18 cellular contexts compared by ENCODE assay signal in the genomic region with DNA sequence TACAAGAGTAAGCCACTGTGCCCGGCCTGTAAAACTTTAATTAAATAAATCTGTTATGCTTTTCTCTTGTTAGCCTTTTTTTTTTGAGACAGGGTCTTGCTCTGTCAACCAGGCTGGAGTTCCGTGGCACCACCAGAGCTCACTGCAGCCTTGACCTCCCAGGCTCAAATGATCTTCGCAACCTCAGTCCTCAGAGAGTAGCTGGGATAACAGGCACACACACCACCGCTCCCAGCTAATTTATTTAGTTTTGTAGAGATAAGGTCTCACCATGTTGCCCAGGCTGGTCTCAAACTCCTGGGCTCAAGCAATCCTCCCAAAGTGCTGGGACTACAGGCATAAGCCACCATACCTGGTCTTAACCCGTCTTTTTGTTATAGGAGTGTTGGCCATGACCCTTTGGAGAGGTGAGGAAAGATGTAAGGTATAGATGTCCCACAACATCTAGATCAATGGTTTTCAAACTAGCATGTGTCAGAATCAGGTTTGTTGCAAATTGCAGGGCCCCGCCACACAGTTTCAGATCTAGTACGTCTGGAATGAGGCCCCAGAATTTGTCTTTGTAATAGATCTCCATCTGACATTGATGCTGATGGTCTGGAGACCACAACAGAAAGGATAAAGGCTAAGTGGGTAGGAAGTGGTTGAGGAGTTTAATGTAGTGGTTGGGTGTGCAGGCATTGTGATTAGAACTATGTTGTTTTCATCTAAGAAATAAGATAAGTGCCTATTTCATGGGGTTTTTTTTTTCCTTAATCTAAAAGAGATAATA. TPM values are rescaled to one million over a fixed set of nuclear protein-coding genes. Genes with fewer than 3 reads are reported as not detected.
DNase-seq lines count a peak whose midpoint lies in the region; TF ChIP-seq lines count a peak whose summit lies in the region.
"Had no signal": no experiment of that assay in that cellular context is flagged by ENCODE, and none has a peak within 500 bp of the region (broad histone marks: within the 10 kb centered on the region; RNA-seq: fewer than 3 reads in every experiment).

No MANE protein-coding gene starts in this region.

- peaks cover 0 to 7% (median 1%) of the 10 kb centered on the region in 11 experiments; a peak in 14 of 22 replicates for H4K20me1 ChIP-seq in BLaER1 treated with 17β-estradiol and CSF1 and Interleukin-3, amounts not matched to agents 10 nM and 100 nM

- peak overlapping the region in 7 of 11 experiments; percentile 9 to 84 (median 49); a peak in 11 of 22 replicates for H3K4me2 ChIP-seq in BLaER1 treated with 17β-estradiol and CSF1 and Interleukin-3, amounts not matched to agents 10 nM and 100 nM

- in situ Hi-C loops in GM13977 (cut with MboI; ENCODE audit: low pct_unique_long_range_greater_than_20kb, low sequenced_read_pairs, unreplicated experiment) = no loop called here

- H3K27ac ChIP-seq in BLaER1 treated with 17β-estradiol and CSF1 and Interleukin-3, amounts not matched to agents 10 nM and 100 nM = peak overlapping the region in 3 of 11 experiments; percentile 19 to 30 (median 27); a peak in 3 of 22 replicates
- no peak overlapping the region for H3K27ac ChIP-seq in prostate gland
- H3K27ac ChIP-seq: psoas muscle, stomach had no signal

- 0 out of 22 replicates have a peak overlapping the region, but pooled peaks of 1 of the 11 experiments have one; percentile 6 for H3K9ac ChIP-seq in BLaER1 treated with 17β-estradiol and CSF1 and Interleukin-3, amounts not matched to agents 10 nM and 100 nM

- DNase-seq in GDM1 (lab: John Stamatoyannopoulos, UW) (peak; percentile 5), NCI-H1092 treated with DMSO at 0.1 percent for 48 hours (lab: John Stamatoyannopoulos, UW) (no peak), prostate gland (ENCODE audit: low spot score) (no peak), NCI-H2196 treated with DMSO at 0.1 percent for 48 hours (lab: John Stamatoyannopoulos, UW; ENCODE audit: unreplicated experiment) (no peak), GM13977 (ENCODE audit: low spot score) (no peak)
- peak; percentile 69 for DNase-seq in activated CD4-positive, alpha-beta T cell treated with anti-CD3 and anti-CD28 coated beads, Interleukin-2, amount 10 ng/mL, durations not matched to agents 7 days and 5 days
- DNase-seq in central memory CD4-positive, alpha-beta T cell = peak; percentile 79
- DNase-seq: activated gamma-delta T cell treated with Interleukin-2 at 50 U/mL for 16 hours, H9, kidney glomerular epithelial cell, NCI-H187, NCI-H526 treated with DMSO at 0.1 percent for 48 hours, Peyer's patch, psoas muscle, stomach, T1000 had no signal

- POLR2A ChIA-PET in activated CD4-positive, alpha-beta T cell treated with anti-CD3 and anti-CD28 coated beads, Interleukin-2, amount 10 ng/mL, durations not matched to agents 7 days and 5 days (lab: Charles Lee) = interaction anchor here (0.5 kb wide), 1 partner anchor 333 kb away, joined by 7 read pairs; no protein-coding TSS in a partner anchor

- H3K4me1 ChIP-seq in BLaER1 treated with 17β-estradiol and CSF1 and Interleukin-3, amounts not matched to agents 10 nM and 100 nM = peaks cover 55 to 75% (median 61%) of the 10 kb centered on the region in 10 experiments
- no peaks in the 10 kb centered on the region for H3K4me1 ChIP-seq in prostate gland (replicated peaks)
- H3K4me1 ChIP-seq: Peyer's patch, psoas muscle had no signal

- H3K4me3 ChIP-seq in BLaER1 treated with 17β-estradiol and CSF1 and Interleukin-3, amounts not matched to agents 10 nM and 100 nM = no peak overlapping the region
- H3K4me3 ChIP-seq in prostate gland = no peak overlapping the region
- H3K4me3 ChIP-seq: Peyer's patch, psoas muscle, stomach had no signal

- H3K4me3 Mint-ChIP-seq in activated CD4-positive, alpha-beta T cell treated with anti-CD3 and anti-CD28 coated beads, Interleukin-2, amount 10 ng/mL, durations not matched to agents 7 days and 5 days = peak overlapping the region; percentile 2
- H3K4me3 Mint-ChIP-seq: CD14-positive monocyte, H9 had no signal

- peaks cover 0 to 19% (median 6%) of the 10 kb centered on the region in 11 experiments; a peak in 10 of 22 replicates for H3K36me3 ChIP-seq in BLaER1 treated with 17β-estradiol and CSF1 and Interleukin-3, amounts not matched to agents 10 nM and 100 nM
- no peaks in the 10 kb centered on the region for H3K36me3 ChIP-seq in prostate gland
- H3K36me3 ChIP-seq: Peyer's patch had no signal

- CTCF ChIA-PET in activated CD4-positive, alpha-beta T cell treated with anti-CD3 and anti-CD28 coated beads, Interleukin-2, amount 10 ng/mL, durations not matched to agents 7 days and 5 days (lab: Charles Lee) = interaction anchor here (0.9 to 1.7 kb wide), 2 partner anchors 10 to 28 kb away, joined by 3 to 4 read pairs; no protein-coding TSS in a partner anchor

- H3K27me3 Mint-ChIP-seq in activated CD4-positive, alpha-beta T cell treated with anti-CD3 and anti-CD28 coated beads, Interleukin-2, amount 10 ng/mL, durations not matched to agents 7 days and 5 days = no peaks in the 10 kb centered on the region

- H3K27me3 ChIP-seq in BLaER1 treated with 17β-estradiol and CSF1 and Interleukin-3, amounts not matched to agents 10 nM and 100 nM = no peaks in the 10 kb centered on the region
- H3K27me3 ChIP-seq in prostate gland (replicated peaks; ENCODE audit: insufficient read depth) = no peaks in the 10 kb centered on the region
- H3K27me3 ChIP-seq: Peyer's patch, stomach had no signal

- H3K4me1 Mint-ChIP-seq in activated CD4-positive, alpha-beta T cell treated with anti-CD3 and anti-CD28 coated beads, Interleukin-2, amount 10 ng/mL, durations not matched to agents 7 days and 5 days = peaks cover 60% of the 10 kb centered on the region
- H3K4me1 Mint-ChIP-seq: H9 had no signal

- WGBS in prostate gland = 87% methylated on average over 7 of the region's 7 CpGs

- no peak for TF ChIP-seq POLR2A in prostate gland (IDR thresholded peaks at IDR 0.05)

- no peaks in the 10 kb centered on the region for H3K9me3 ChIP-seq in BLaER1 treated with 17β-estradiol and CSF1 and Interleukin-3, amounts not matched to agents 10 nM and 100 nM (replicated peaks in 1 of 11)
- H3K9me3 ChIP-seq in prostate gland = no peaks in the 10 kb centered on the region
- H3K9me3 ChIP-seq: Peyer's patch, psoas muscle, stomach had no signal

- peak overlapping the region; percentile 27 for H3K27ac Mint-ChIP-seq in activated CD4-positive, alpha-beta T cell treated with anti-CD3 and anti-CD28 coated beads, Interleukin-2, amount 10 ng/mL, durations not matched to agents 7 days and 5 days
- H3K27ac Mint-ChIP-seq: H9 had no signal

- TF ChIP-seq CTCF in prostate gland (IDR thresholded peaks at IDR 0.05) = no peak
- TF ChIP-seq CTCF in GM13977 (IDR thresholded peaks at IDR 0.05; ENCODE audit: extremely low read depth, insufficient read depth, missing control alignments) = no peak

- intact Hi-C loops in prostate gland (cut with DNase I) = no loop called here

- no peaks in the 10 kb centered on the region for H3K9me3 Mint-ChIP-seq in activated CD4-positive, alpha-beta T cell treated with anti-CD3 and anti-CD28 coated beads, Interleukin-2, amount 10 ng/mL, durations not matched to agents 7 days and 5 days
- H3K9me3 Mint-ChIP-seq: H9 had no signal

- peaks cover 12% of the 10 kb centered on the region for H3K36me3 Mint-ChIP-seq in activated CD4-positive, alpha-beta T cell treated with anti-CD3 and anti-CD28 coated beads, Interleukin-2, amount 10 ng/mL, durations not matched to agents 7 days and 5 days (ENCODE audit: low read depth)

RNA-seq across cellular contexts. Expression of a gene that starts 4.3 kb away (rescaled TPM):
- 100 to 1,000 TPM; 121 to 131 TPM for total RNA-seq in activated CD4-positive, alpha-beta T cell treated with anti-CD3 and anti-CD28 coated beads, Interleukin-2, amount 10 ng/mL, durations not matched to agents 7 days and 5 days
- 100 to 1,000 TPM in 1 of 2 donors, 10 to 100 TPM in 1; 75.7 to 105 TPM for total RNA-seq in prostate gland

RNA-seq across cellular contexts. Expression of a gene that starts 42.6 kb away (rescaled TPM):
- 10 to 100 TPM; 18.1 to 18.5 TPM for total RNA-seq in activated CD4-positive, alpha-beta T cell treated with anti-CD3 and anti-CD28 coated beads, Interleukin-2, amount 10 ng/mL, durations not matched to agents 7 days and 5 days
- total RNA-seq in prostate gland = 10 to 100 TPM; 40.3 to 60.2 TPM

RNA-seq across cellular contexts. Expression of a gene that starts 43.0 kb away (rescaled TPM):
- total RNA-seq in activated CD4-positive, alpha-beta T cell treated with anti-CD3 and anti-CD28 coated beads, Interleukin-2, amount 10 ng/mL, durations not matched to agents 7 days and 5 days = 10 to 100 TPM; 39.1 to 39.5 TPM
- 100 to 1,000 TPM in 1 of 2 donors, 10 to 100 TPM in 1; 92.2 to 218 TPM for total RNA-seq in prostate gland

Comparison
In these comparisons a context has a peak if more than half of its experiments do, and no peak if none do; other contexts are left out.
1. DNase-seq: peak in GDM1 (single experiment), activated CD4-positive, alpha-beta T cell treated with anti-CD3 and anti-CD28 coated beads, Interleukin-2, amount 10 ng/mL, durations not matched to agents 7 days and 5 days (single experiment) and central memory CD4-positive, alpha-beta T cell (single experiment); none in NCI-H1092 treated with DMSO at 0.1 percent for 48 hours (single experiment), prostate gland (single experiment), NCI-H2196 treated with DMSO at 0.1 percent for 48 hours (single experiment) and GM13977 (single experiment).